Comparison of ENCODE assay signal across 8 cellular contexts in the genomic region with DNA sequence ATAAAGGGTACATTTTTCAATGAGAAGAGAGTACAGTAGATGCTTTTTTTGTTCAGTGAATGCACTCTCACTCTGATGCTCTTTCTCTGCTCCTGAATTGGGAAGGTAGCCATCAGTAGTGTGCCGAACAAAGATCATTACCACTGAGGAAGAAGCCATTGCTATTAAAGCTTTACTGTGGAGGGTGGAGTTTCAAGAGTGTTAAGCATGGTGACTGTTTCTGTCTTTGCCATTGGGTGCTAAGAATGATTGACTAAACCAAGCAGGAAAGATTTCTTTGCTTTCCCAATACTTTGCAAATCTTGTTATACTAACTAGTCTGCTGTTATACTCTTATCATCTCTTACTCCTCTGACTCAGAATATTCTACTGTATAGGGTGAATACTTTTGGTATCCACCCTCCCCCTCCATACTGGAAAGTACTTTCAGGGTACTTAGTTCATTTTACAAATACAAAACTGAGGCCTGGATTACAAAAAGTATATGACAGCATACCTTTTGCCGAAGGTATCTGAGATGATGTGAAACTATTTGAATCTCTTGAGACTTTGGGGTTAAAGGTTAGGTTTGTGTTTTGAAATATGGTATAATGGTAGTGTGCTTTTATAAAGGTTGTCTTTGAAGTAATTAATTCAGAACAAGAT. TPM values are rescaled to one million over a fixed set of nuclear protein-coding genes. Genes with fewer than 3 reads are reported as not detected.
A peak's percentile ranks its signal among the peaks of the same experiment; 100 is the strongest.
DNase-seq lines count a peak whose midpoint lies in the region; ATAC-seq and TF ChIP-seq lines count a peak whose summit lies in the region.

No MANE protein-coding gene starts in this region.

- H3K9me3 ChIP-seq in left ventricle myocardium inferior (replicated peaks) = no peaks in the 10 kb centered on the region

- intact Hi-C loops in left ventricle myocardium inferior (cut with micrococcal nuclease) (no loop called here), left ventricle myocardium superior (cut with micrococcal nuclease) (no loop called here)

- peaks cover 11% of the 10 kb centered on the region for H3K36me3 ChIP-seq in left ventricle myocardium inferior

- H3K4me1 ChIP-seq in left ventricle myocardium inferior = peaks cover 65% of the 10 kb centered on the region

- peak overlapping the region; percentile 96 for H3K4me3 ChIP-seq in left ventricle myocardium inferior

- peak overlapping the region; percentile 98 for H3K27ac ChIP-seq in left ventricle myocardium inferior (replicated peaks)

- TF ChIP-seq CTCF in left ventricle myocardium inferior (IDR thresholded peaks at IDR 0.05; ENCODE audit: borderline replicate concordance) = no peak

- H3K27me3 ChIP-seq in left ventricle myocardium inferior (ENCODE audit: low read depth) = no peaks in the 10 kb centered on the region

- DNase-seq in left ventricle myocardium inferior (no peak), left ventricle myocardium superior (no peak), NCI-H69 (lab: John Stamatoyannopoulos, UW) (peak; percentile 48), astrocyte of the hippocampus (ENCODE audit: low read depth, low spot score) (peak; percentile 55), kidney glomerular epithelial cell (lab: John Stamatoyannopoulos, UW) (peak; percentile 43), superior temporal gyrus (ENCODE audit: extremely low spot score) (peak; percentile 29)

- ATAC-seq in left ventricle myocardium superior (no peak), GM21390 (IDR thresholded peaks at IDR 0.05; ENCODE audit: unreplicated experiment) (no peak), GM21381 (IDR thresholded peaks at IDR 0.05; ENCODE audit: unreplicated experiment) (no peak)

RNA-seq across cellular contexts. Expression of gene RAB11A, which starts 1.7 kb away (rescaled TPM):
- total RNA-seq in left ventricle myocardium inferior (146 TPM), left ventricle myocardium superior (137 TPM)

Comparison
In these comparisons a context has a peak if more than half of its experiments do, and no peak if none do; other contexts are left out.
1. DNase-seq: peak in NCI-H69 (single experiment), astrocyte of the hippocampus (single experiment), kidney glomerular epithelial cell (single experiment) and superior temporal gyrus (single experiment); none in left ventricle myocardium inferior (single experiment) and left ventricle myocardium superior (single experiment).